In the genomic region with DNA sequence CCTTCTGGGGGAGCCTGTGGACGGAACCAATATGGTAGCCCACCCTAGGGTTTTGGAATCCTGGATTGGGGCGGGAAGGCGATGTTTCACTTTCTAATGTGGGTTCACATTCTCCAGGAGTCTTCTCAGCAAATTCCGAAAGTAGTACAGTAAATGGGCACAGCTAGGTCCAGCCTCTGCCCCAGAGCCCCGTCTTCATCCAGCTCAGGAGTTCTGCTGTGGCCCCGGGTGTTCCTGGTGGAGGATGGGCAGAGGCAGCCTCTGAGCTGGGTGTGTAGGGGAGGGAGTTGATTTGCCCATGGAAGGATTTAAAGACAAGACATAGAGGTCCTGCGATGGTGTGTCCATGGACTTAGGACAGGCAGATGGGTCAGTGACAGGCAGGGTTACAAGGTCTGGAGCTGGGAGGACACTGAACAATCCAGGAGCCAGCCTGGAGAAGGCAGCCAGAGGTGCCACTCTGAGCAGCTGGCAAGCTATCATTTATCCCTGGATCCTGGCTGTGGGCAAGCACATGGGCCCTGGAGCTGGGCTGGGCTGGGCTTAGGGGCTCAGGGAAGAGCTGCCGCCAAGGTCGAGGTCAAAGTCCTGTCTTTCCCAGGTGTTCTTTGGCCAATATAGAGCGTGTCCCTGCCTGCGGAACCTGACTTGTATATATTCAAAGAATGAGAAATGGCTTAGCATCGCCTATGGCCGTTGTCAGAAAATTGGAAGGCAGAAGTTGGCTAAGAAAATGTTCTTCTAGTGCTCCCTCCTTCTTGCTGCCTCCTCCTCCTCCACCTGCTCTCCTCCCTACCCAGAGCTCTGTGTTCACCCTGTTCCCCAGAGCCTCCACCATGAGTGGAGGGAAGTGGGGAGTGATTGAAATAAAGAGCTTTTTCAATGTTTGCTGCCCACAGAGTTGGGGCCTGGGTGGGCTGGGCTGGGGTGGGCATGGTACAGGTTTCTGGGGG, we compare ENCODE assay signal across 1 cellular context.
TF ChIP-seq lines count a peak whose summit lies in the region.

No MANE protein-coding gene starts in this region.

TF ChIP-seq in liver, 16 proteins besides CTCF, POLR2A, EP300 and RAD21 (continued from another document):
- TF ChIP-seq GABPA (IDR thresholded peaks at IDR 0.05 in 1 of 2, conservative IDR thresholded peaks at IDR 0.05 in 1 of 2) = no peak
- TF ChIP-seq TAF1 (conservative IDR thresholded peaks at IDR 0.05) = no peak
- no peak for TF ChIP-seq FOXA1 (IDR thresholded peaks at IDR 0.05)
- no peak for TF ChIP-seq YY1 (IDR thresholded peaks at IDR 0.05)
- no peak for TF ChIP-seq FOXA2 (IDR thresholded peaks at IDR 0.05)
- TF ChIP-seq, protein P1, sequence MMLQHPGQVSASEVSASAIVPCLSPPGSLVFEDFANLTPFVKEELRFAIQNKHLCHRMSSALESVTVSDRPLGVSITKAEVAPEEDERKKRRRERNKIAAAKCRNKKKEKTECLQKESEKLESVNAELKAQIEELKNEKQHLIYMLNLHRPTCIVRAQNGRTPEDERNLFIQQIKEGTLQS (IDR thresholded peaks at IDR 0.05) = no peak
- TF ChIP-seq EGR1 (IDR thresholded peaks at IDR 0.05; ENCODE audit: low read depth in 2 of 2) = no peak
